17 cellular contexts compared by ENCODE assay signal in the genomic region with DNA sequence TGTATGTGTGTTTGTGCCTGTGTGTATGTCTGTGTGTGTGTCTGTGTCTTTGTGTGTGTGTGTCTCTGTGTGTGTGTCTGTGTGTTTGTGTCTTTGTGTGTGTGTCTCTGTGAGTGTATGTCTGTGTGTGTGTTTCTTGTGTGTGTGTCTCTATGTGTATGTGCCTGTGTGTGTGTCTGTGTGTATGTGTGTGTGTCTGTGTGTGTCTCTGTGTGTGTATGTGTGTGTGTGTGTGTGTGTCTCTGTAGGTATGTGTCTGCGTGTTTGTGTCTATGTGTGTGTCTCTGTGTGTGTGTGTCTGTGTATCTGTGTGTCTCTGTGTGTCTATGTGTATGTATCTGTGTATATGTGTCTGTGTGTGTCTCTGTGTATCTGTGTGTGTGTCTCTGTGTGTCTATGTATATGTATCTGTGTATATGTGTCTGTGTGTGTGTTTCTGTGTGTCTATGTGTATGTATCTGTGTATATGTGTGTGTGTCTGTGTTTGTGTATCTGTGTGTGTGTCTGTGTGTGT.
DNase-seq lines count a peak whose midpoint lies in the region; ATAC-seq, FAIRE-seq and TF ChIP-seq lines count a peak whose summit lies in the region.
"Had no signal": no experiment of that assay in that cellular context is flagged by ENCODE, and none has a peak within 500 bp of the region (broad histone marks: within the 10 kb centered on the region; RNA-seq: fewer than 3 reads in every experiment).

No MANE protein-coding gene starts in this region.

- H3K4me3 ChIP-seq in HepG2 (replicated peaks in 1 of 3; ENCODE audit: insufficient read depth in 1 of 3, low read depth in 2 of 3, low read length in 3 of 3) (no peak overlapping the region), right lobe of liver (no peak overlapping the region), keratinocyte (ENCODE audit: control insufficient read depth in 2 of 3, extremely low read depth in 1 of 3, insufficient read depth in 2 of 3, low read depth in 1 of 3, low read length in 3 of 3) (no peak overlapping the region)
- H3K4me3 ChIP-seq: BLaER1, K562 had no signal

- no peak overlapping the region for H3K27ac Mint-ChIP-seq in WTC11
- no peak overlapping the region for H3K27ac Mint-ChIP-seq in activated T-cell treated with anti-CD3 and anti-CD28 coated beads, Interleukin-2, amount 50 U/mL, for 72 hours
- H3K27ac Mint-ChIP-seq: CD14-positive monocyte; CD4-positive, alpha-beta memory T cell had no signal

- H3K9me3 Mint-ChIP-seq in WTC11 = peaks cover 9% of the 10 kb centered on the region
- no peaks in the 10 kb centered on the region for H3K9me3 Mint-ChIP-seq in activated T-cell treated with anti-CD3 and anti-CD28 coated beads, Interleukin-2, amount 50 U/mL, for 72 hours
- H3K9me3 Mint-ChIP-seq: CD4-positive, alpha-beta memory T cell had no signal

- DNase-seq in HepG2 (ENCODE audit: low spot score) (no peak), right lobe of liver (no peak), WTC11 (ENCODE audit: low spot score) (no peak), keratinocyte (ENCODE audit: low read depth, low spot score) (no peak)
- DNase-seq in activated CD8-positive, alpha-beta memory T cell treated with anti-CD3 and anti-CD28 coated beads, Interleukin-2, amount 50 U/mL, for 48 hours = no peak
- no peak for DNase-seq in activated T-cell treated with anti-CD3 and anti-CD28 coated beads, Interleukin-2, amount 50 U/mL, for 72 hours
- DNase-seq in NK-92 treated with Interleukin-12 subunit alpha and Interleukin-12 subunit beta, amount 100 ng/mL, for 24 hours (lab: John Stamatoyannopoulos, UW) = no peak
- DNase-seq: CD4-positive, alpha-beta memory T cell; DMS153; DMS79; GDM1; HCEC 1CT had no signal

- H3K79me2 ChIP-seq in HepG2 (ENCODE audit: insufficient read depth, low read length) (no peaks in the 10 kb centered on the region), keratinocyte (ENCODE audit: control insufficient read depth, insufficient read depth, low read length) (no peaks in the 10 kb centered on the region)

- 67% methylated on average over 1 of the region's 1 CpG for WGBS in HepG2 (ENCODE audit: low lambda C conversion rate)
- no CpG with 5 or more reads among the region's 1 CpG for WGBS in right lobe of liver (ENCODE audit: insufficient coverage, low coverage, low lambda C conversion rate, missing lambda C conversion rate)

- H3K27ac ChIP-seq in HepG2 (ENCODE audit: extremely low read length, insufficient read depth, low read length) (no peak overlapping the region), right lobe of liver (no peak overlapping the region), keratinocyte (ENCODE audit: control insufficient read depth, insufficient read depth, low read length) (no peak overlapping the region)
- H3K27ac ChIP-seq: 22Rv1, BLaER1 had no signal

- H3K9ac ChIP-seq in HepG2 (ENCODE audit: insufficient read depth, low read depth, low read length) (no peak overlapping the region), keratinocyte (ENCODE audit: control insufficient read depth, extremely low read depth, insufficient read depth, low read length) (no peak overlapping the region)
- H3K9ac ChIP-seq: BLaER1 had no signal

- no peaks in the 10 kb centered on the region for H3K27me3 Mint-ChIP-seq in WTC11 (ENCODE audit: low read depth)
- H3K27me3 Mint-ChIP-seq in activated T-cell treated with anti-CD3 and anti-CD28 coated beads, Interleukin-2, amount 50 U/mL, for 72 hours (ENCODE audit: low read depth) = no peaks in the 10 kb centered on the region

- H4K20me1 ChIP-seq in HepG2 (ENCODE audit: insufficient read depth, low read length) (no peaks in the 10 kb centered on the region), keratinocyte (ENCODE audit: control insufficient read depth, extremely low read depth, insufficient read depth, low read length) (no peaks in the 10 kb centered on the region)
- H4K20me1 ChIP-seq: BLaER1 had no signal

- no peak for TF ChIP-seq CTCF in HepG2 (CRISPR knock-in tag; IDR thresholded peaks at IDR 0.05)
- no peak for TF ChIP-seq CTCF in right lobe of liver (IDR thresholded peaks at IDR 0.05)
- TF ChIP-seq CTCF in WTC11 (IDR thresholded peaks at IDR 0.05) = no peak
- TF ChIP-seq CTCF in keratinocyte (optimal IDR thresholded peaks at IDR 0.05 in 1 of 3, IDR thresholded peaks at IDR 0.05 in 1 of 3, conservative IDR thresholded peaks at IDR 0.05 in 1 of 3; ENCODE audit: extremely low read depth in 1 of 3, insufficient read depth in 2 of 3, low read length in 3 of 3) = no peak

- TF ChIP-seq POLR2A in HepG2 (IDR thresholded peaks at IDR 0.05; ENCODE audit: insufficient read depth in 1 of 2, low read depth in 2 of 2, low read length in 2 of 2) (no peak), right lobe of liver (IDR thresholded peaks at IDR 0.05) (no peak)

- intact Hi-C loops in HepG2 (cut with micrococcal nuclease; ENCODE audit: unreplicated experiment) (no loop called here), right lobe of liver (cut with DNase I) (no loop called here)

- H2AFZ ChIP-seq in HepG2 (ENCODE audit: low read length) (no peak overlapping the region), keratinocyte (ENCODE audit: control insufficient read depth, low read length) (no peak overlapping the region)

- H3K36me3 ChIP-seq in HepG2 (replicated peaks in 1 of 2; ENCODE audit: control insufficient read depth in 1 of 2, insufficient read depth in 2 of 2, low read length in 2 of 2) (no peaks in the 10 kb centered on the region), right lobe of liver (no peaks in the 10 kb centered on the region), keratinocyte (ENCODE audit: control insufficient read depth in 2 of 2, extremely low read depth in 1 of 2, insufficient read depth in 2 of 2, low read length in 2 of 2) (peaks cover 0 to 8% of the 10 kb centered on the region in 2 experiments)

- FAIRE-seq in HepG2 (lab: Jason Lieb, UNC) (peak; percentile 84), keratinocyte (lab: Jason Lieb, UNC) (peak; percentile 39)
- FAIRE-seq: K562 had no signal

- H3K4me1 ChIP-seq in HepG2 (ENCODE audit: insufficient read depth, low read length) (no peaks in the 10 kb centered on the region), right lobe of liver (no peaks in the 10 kb centered on the region), keratinocyte (ENCODE audit: control insufficient read depth, extremely low read depth, insufficient read depth, low read length) (no peaks in the 10 kb centered on the region)
- H3K4me1 ChIP-seq: BLaER1 had no signal

- POLR2A ChIA-PET in HepG2 (lab: Yijun Ruan, JAX) (no interaction called here), WTC11 (lab: Charles Lee) (no interaction called here)

- CTCF ChIA-PET in HepG2 (lab: Yijun Ruan, JAX; ENCODE audit: low intra/inter-chr PET ratio, low total read pairs) = no interaction called here
- CTCF ChIA-PET in WTC11 (lab: Charles Lee) = no interaction called here

- H3K4me1 Mint-ChIP-seq in WTC11 = no peaks in the 10 kb centered on the region
- H3K4me1 Mint-ChIP-seq in activated T-cell treated with anti-CD3 and anti-CD28 coated beads, Interleukin-2, amount 50 U/mL, for 72 hours (ENCODE audit: low read depth) = no peaks in the 10 kb centered on the region
- H3K4me1 Mint-ChIP-seq: CD4-positive, alpha-beta memory T cell had no signal

- in situ Hi-C loops in HepG2 (cut with HindIII; ENCODE audit: extremely low pct_ligation_motif_present, low pct_unique_long_range_greater_than_20kb) = no loop called here

- no peak overlapping the region for H3K4me3 Mint-ChIP-seq in WTC11
- no peak overlapping the region for H3K4me3 Mint-ChIP-seq in activated T-cell treated with anti-CD3 and anti-CD28 coated beads, Interleukin-2, amount 50 U/mL, for 72 hours
- H3K4me3 Mint-ChIP-seq: CD14-positive monocyte; CD4-positive, alpha-beta memory T cell had no signal

- H3K9me1 ChIP-seq in keratinocyte (ENCODE audit: control insufficient read depth, extremely low read depth, insufficient read depth, low read length) = no peaks in the 10 kb centered on the region

- TF ChIP-seq RAD21 in HepG2 (CRISPR knock-in tag; IDR thresholded peaks at IDR 0.05) = no peak

- no peak for TF ChIP-seq EP300 in HepG2 (IDR thresholded peaks at IDR 0.05; ENCODE audit: low read depth in 2 of 2, low read length in 2 of 2)
- TF ChIP-seq EP300 in HepG2 (CRISPR knock-in tag; IDR thresholded peaks at IDR 0.05; ENCODE audit: borderline replicate concordance) = no peak

- dilution Hi-C loops in keratinocyte (cut with MboI; ENCODE audit: extremely low pct_ligation_motif_present, low sequenced_read_pairs) = no loop called here

- BruUV-seq in HepG2 (replicated peaks; lab: Mats Ljungman, UMichigan) = no TSS peak

- ATAC-seq in HepG2 (no peak), right lobe of liver (no peak), WTC11 (no peak), GM21526 (IDR thresholded peaks at IDR 0.05; ENCODE audit: low FRiP score, unreplicated experiment) (no peak)
- ATAC-seq in activated T-cell treated with anti-CD3 and anti-CD28 coated beads, Interleukin-2, amount 50 U/mL, for 72 hours (replicated peaks in 1 of 2) = no peak
- ATAC-seq: K562 had no signal

- H3K27me3 ChIP-seq in HepG2 (ENCODE audit: control insufficient read depth in 1 of 2, insufficient read depth in 2 of 2, low read length in 2 of 2) = no peaks in the 10 kb centered on the region
- no peaks in the 10 kb centered on the region for H3K27me3 ChIP-seq in right lobe of liver
- no peaks in the 10 kb centered on the region for H3K27me3 ChIP-seq in keratinocyte (ENCODE audit: control insufficient read depth, extremely low read depth, insufficient read depth, low read length)
- H3K27me3 ChIP-seq: BLaER1 had no signal

- peaks cover 19% of the 10 kb centered on the region for H3K36me3 Mint-ChIP-seq in WTC11
- no peaks in the 10 kb centered on the region for H3K36me3 Mint-ChIP-seq in activated T-cell treated with anti-CD3 and anti-CD28 coated beads, Interleukin-2, amount 50 U/mL, for 72 hours (ENCODE audit: insufficient read depth in 2 of 2)
- H3K36me3 Mint-ChIP-seq: CD14-positive monocyte; CD4-positive, alpha-beta memory T cell had no signal

- H3K9me3 ChIP-seq in HepG2 (ENCODE audit: low read length) = no peaks in the 10 kb centered on the region
- H3K9me3 ChIP-seq in right lobe of liver = no peaks in the 10 kb centered on the region
- no peaks in the 10 kb centered on the region for H3K9me3 ChIP-seq in keratinocyte (ENCODE audit: control insufficient read depth, low read depth, low read length)

- H3K4me2 ChIP-seq in HepG2 (ENCODE audit: low read depth, low read length) (no peak overlapping the region), keratinocyte (ENCODE audit: control insufficient read depth, extremely low read depth, insufficient read depth, low read depth, low read length) (no peak overlapping the region)
- H3K4me2 ChIP-seq: BLaER1 had no signal

TF ChIP-seq in WTC11, 78 proteins besides CTCF, POLR2A, EP300 and RAD21 (continues in another document):
- TF ChIP-seq MXD4 (CRISPR knock-in tag; IDR thresholded peaks at IDR 0.05; ENCODE audit: borderline replicate concordance) = no peak
- no peak for TF ChIP-seq GTF2I (CRISPR knock-in tag; conservative IDR thresholded peaks at IDR 0.05)
- TF ChIP-seq FOXP1 (CRISPR knock-in tag; IDR thresholded peaks at IDR 0.05; ENCODE audit: borderline replicate concordance) = no peak
